In genomic region chr19:35716985-35717664, GRCh38 we compare ENCODE assay signal across 8 cellular contexts. TPM values are rescaled to one million over a fixed set of nuclear protein-coding genes. Genes with fewer than 3 reads are reported as not detected.
A peak's percentile ranks its signal among the peaks of the same experiment; 100 is the strongest.
DNase-seq lines count a peak whose midpoint lies in the region; ATAC-seq and TF ChIP-seq lines count a peak whose summit lies in the region.

No MANE protein-coding gene starts in this region.

- peaks cover 0 to 30% of the 10 kb centered on the region in 2 donors for H3K4me1 ChIP-seq in right atrium auricular region
- H3K4me1 ChIP-seq in vagina = peaks cover 30% of the 10 kb centered on the region

- ATAC-seq in HG02678 (IDR thresholded peaks at IDR 0.05; ENCODE audit: unreplicated experiment) = peak; percentile 65

- intact Hi-C loops in vagina (cut with DNase I) = loop anchor here (5.0 to 10.0 kb wide), 2 partner anchors 170 to 218 kb away; partner anchors contain the start of genes LRFN3 and TMEM147

- no peaks in the 10 kb centered on the region for H3K9me3 ChIP-seq in right atrium auricular region
- H3K9me3 ChIP-seq in vagina = no peaks in the 10 kb centered on the region

- H3K36me3 ChIP-seq in right atrium auricular region = peaks cover 21% of the 10 kb centered on the region
- H3K36me3 ChIP-seq in vagina = peaks cover 0 to 21% of the 10 kb centered on the region in 2 donors

- peak overlapping the region; percentile 84 for H3K4me3 ChIP-seq in GM12875 (ENCODE audit: low read depth, low read length)
- H3K4me3 ChIP-seq in right atrium auricular region = peak overlapping the region; percentile 73 to 77
- peak overlapping the region; percentile 67 to 86 for H3K4me3 ChIP-seq in vagina

- DNase-seq in NCI-H1417 treated with DMSO at 0.1 percent for 48 hours (lab: John Stamatoyannopoulos, UW) = peak; percentile 81
- DNase-seq in T-helper 1 cell = peak; percentile 93 to 98 (median 97)
- DNase-seq in anterior cingulate cortex (lab: John Stamatoyannopoulos, UW) = peak in 57 of 58 donors; percentile 60 to 96 (median 89)
- DNase-seq in right atrium auricular region (ENCODE audit: low spot score) = peak; percentile 94
- DNase-seq in putamen (ENCODE audit: low spot score) = peak; percentile 97
- DNase-seq in vagina (ENCODE audit: extremely low spot score in 2 of 2) = peak in 1 of 2 donors; percentile 95

- no peaks in the 10 kb centered on the region for H3K27me3 ChIP-seq in right atrium auricular region
- no peaks in the 10 kb centered on the region for H3K27me3 ChIP-seq in vagina

- TF ChIP-seq POLR2A in vagina (IDR thresholded peaks at IDR 0.05) = peak in 1 of 2 donors; percentile 27

- H3K27ac ChIP-seq in right atrium auricular region = peak overlapping the region; percentile 87 to 93
- peak overlapping the region; percentile 85 for H3K27ac ChIP-seq in vagina

- TF ChIP-seq CTCF in GM12875 (IDR thresholded peaks at IDR 0.05; ENCODE audit: borderline replicate concordance, insufficient read depth, low read depth, low read length) (peak; percentile 75), right atrium auricular region (IDR thresholded peaks at IDR 0.05) (peak; percentile 86 to 94), vagina (IDR thresholded peaks at IDR 0.05) (peak; percentile 59 to 94 (median 93))

RNA-seq across cellular contexts. Expression of gene KMT2B, which starts 0.7 kb away (rescaled TPM):
- total RNA-seq in right atrium auricular region = 10 to 100 TPM; 11.9 to 12.9 TPM
- total RNA-seq in vagina = 16.0 TPM

RNA-seq across cellular contexts. Expression of gene ZBTB32, which starts 12.8 kb away (rescaled TPM):
- total RNA-seq in right atrium auricular region = not detected
- total RNA-seq in vagina = not detected

RNA-seq across cellular contexts. Expression of gene IGFLR1, which starts 25.1 kb away (rescaled TPM):
- total RNA-seq in right atrium auricular region (1 to 10 TPM; 1.8 to 6.4 TPM), vagina (7.4 TPM)

RNA-seq across cellular contexts. Expression of gene U2AF1L4, which starts 28.1 kb away (rescaled TPM):
- 10 to 100 TPM; 19.9 to 33.1 TPM for total RNA-seq in right atrium auricular region
- 6.6 TPM for total RNA-seq in vagina

RNA-seq across cellular contexts. Expression of gene PSENEN, which starts 28.3 kb away (rescaled TPM):
- total RNA-seq in right atrium auricular region (10 to 100 TPM; 26.1 to 35.0 TPM), vagina (28.2 TPM)
